Comparison of ENCODE assay signal across 26 cellular contexts in genomic region chr6:170542031-170542719, GRCh38. TPM values are rescaled to one million over a fixed set of nuclear protein-coding genes. Genes with fewer than 3 reads are reported as not detected.
DNase-seq lines count a peak whose midpoint lies in the region; ATAC-seq and TF ChIP-seq lines count a peak whose summit lies in the region.
"Had no signal": no experiment of that assay in that cellular context is flagged by ENCODE, and none has a peak within 500 bp of the region (broad histone marks: within the 10 kb centered on the region; RNA-seq: fewer than 3 reads in every experiment).

No MANE protein-coding gene starts in this region.

- peaks cover 8% of the 10 kb centered on the region for H3K36me3 Mint-ChIP-seq in activated naive CD4-positive, alpha-beta T cell treated with anti-CD3 and anti-CD28 coated beads, Interleukin-2, amount 50 U/mL, for 24 hours
- no peaks in the 10 kb centered on the region for H3K36me3 Mint-ChIP-seq in activated T-helper 17 cell treated with anti-CD3 and anti-CD28 coated beads, Interleukin-2, amount 50 U/mL, for 72 hours (ENCODE audit: low read depth)
- H3K36me3 Mint-ChIP-seq in stimulated activated effector memory CD8-positive, alpha-beta T cell treated with anti-CD3 and anti-CD28 coated beads, Interleukin-12 subunit alpha, Interleukin-12 subunit beta, amount 100 ng/mL, for 72 hours = peaks cover 100% of the 10 kb centered on the region

- WGBS in gastroesophageal sphincter (ENCODE audit: low coverage in 1 of 2), 2 donors = 84 to 96% methylated on average over 8 to 10 of the region's 10 CpGs
- WGBS in aorta, 2 donors = 84 to 88% methylated on average over 10 of the region's 10 CpGs

- no peak overlapping the region for H3K4me3 ChIP-seq in fibroblast of lung (replicated peaks in 1 of 4; ENCODE audit: control extremely low read depth in 1 of 4, insufficient read depth in 1 of 4, low read depth in 3 of 4, low read length in 4 of 4)
- H3K4me3 ChIP-seq in gastroesophageal sphincter = no peak overlapping the region
- no peak overlapping the region for H3K4me3 ChIP-seq in aorta (ENCODE audit: low read length in 2 of 2)
- H3K4me3 ChIP-seq: ovary, testis had no signal

- TF ChIP-seq POLR2A in gastroesophageal sphincter (IDR thresholded peaks at IDR 0.05) = no peak

- H3K27ac ChIP-seq in fibroblast of lung (ENCODE audit: insufficient read depth, low read length) = no peak overlapping the region
- H3K27ac ChIP-seq in gastroesophageal sphincter = no peak overlapping the region
- H3K27ac ChIP-seq in aorta (ENCODE audit: low read depth in 1 of 2, low read length in 2 of 2) = no peak overlapping the region
- H3K27ac ChIP-seq: C4-2B, ovary, testis had no signal

- H3K4me1 ChIP-seq in fibroblast of lung (ENCODE audit: control insufficient read depth, extremely low read depth, insufficient read depth, low read length) (no peaks in the 10 kb centered on the region), gastroesophageal sphincter (peaks cover 0 to 11% (median 0%) of the 10 kb centered on the region in 3 donors), aorta (ENCODE audit: control insufficient read depth in 1 of 2, insufficient read depth in 2 of 2, low read length in 2 of 2) (no peaks in the 10 kb centered on the region)
- H3K4me1 ChIP-seq: testis had no signal

- ATAC-seq in activated T-helper 17 cell treated with anti-CD3 and anti-CD28 coated beads, Interleukin-2, amount 50 U/mL, for 72 hours (replicated peaks) = no peak
- no peak for ATAC-seq in stimulated activated effector memory CD8-positive, alpha-beta T cell treated with anti-CD3 and anti-CD28 coated beads, Interleukin-12 subunit alpha, Interleukin-12 subunit beta, amount 100 ng/mL, for 72 hours
- ATAC-seq in gastroesophageal sphincter = no peak
- ATAC-seq in aorta (ENCODE audit: low FRiP score) = no peak
- ATAC-seq: activated CD8-positive, alpha-beta memory T cell treated with anti-CD3 and anti-CD28 coated beads, Interleukin-2, amount 10 ng/mL, durations not matched to agents 7 days and 5 days; left lobe of liver; natural killer cell; stimulated activated memory B cell treated with anti-CD40 and anti-IgM and Interleukin-4, amounts not matched to agents 10 μg/mL and 1 μg/mL and 100 μg/mL, for 72 hours had no signal

- intact Hi-C loops in aorta (cut with DNase I) = no loop called here

- no peaks in the 10 kb centered on the region for H3K9me3 ChIP-seq in fibroblast of lung (ENCODE audit: control insufficient read depth, insufficient read depth, low read depth, low read length)
- no peaks in the 10 kb centered on the region for H3K9me3 ChIP-seq in gastroesophageal sphincter
- H3K9me3 ChIP-seq in aorta (ENCODE audit: control insufficient read depth, low read length) = no peaks in the 10 kb centered on the region
- H3K9me3 ChIP-seq: ovary, testis had no signal

- no peaks in the 10 kb centered on the region for H3K27me3 ChIP-seq in fibroblast of lung (ENCODE audit: control insufficient read depth, insufficient read depth, low read length)
- H3K27me3 ChIP-seq in gastroesophageal sphincter = no peaks in the 10 kb centered on the region
- H3K27me3 ChIP-seq in aorta (ENCODE audit: control insufficient read depth in 1 of 2, insufficient read depth in 2 of 2, low read length in 1 of 2) = no peaks in the 10 kb centered on the region
- H3K27me3 ChIP-seq: ovary, testis had no signal

- H2AFZ ChIP-seq in fibroblast of lung (ENCODE audit: low read length) = no peak overlapping the region

- H3K4me2 ChIP-seq in fibroblast of lung (ENCODE audit: extremely low read depth, insufficient read depth, low read length) = no peak overlapping the region

- no peak overlapping the region for H3K9ac ChIP-seq in fibroblast of lung (ENCODE audit: insufficient read depth, low read length)

- H3K27ac Mint-ChIP-seq in activated naive CD4-positive, alpha-beta T cell treated with anti-CD3 and anti-CD28 coated beads, Interleukin-2, amount 50 U/mL, for 24 hours = peak overlapping the region; percentile 81
- peak overlapping the region; percentile 36 for H3K27ac Mint-ChIP-seq in activated T-helper 17 cell treated with anti-CD3 and anti-CD28 coated beads, Interleukin-2, amount 50 U/mL, for 72 hours
- H3K27ac Mint-ChIP-seq in stimulated activated effector memory CD8-positive, alpha-beta T cell treated with anti-CD3 and anti-CD28 coated beads, Interleukin-12 subunit alpha, Interleukin-12 subunit beta, amount 100 ng/mL, for 72 hours = peak overlapping the region; percentile 58
- H3K27ac Mint-ChIP-seq: activated CD8-positive, alpha-beta memory T cell treated with anti-CD3 and anti-CD28 coated beads, Interleukin-2, amount 10 ng/mL, durations not matched to agents 7 days and 5 days; stimulated activated memory B cell treated with anti-CD40 and anti-IgM and Interleukin-4, amounts not matched to agents 10 μg/mL and 1 μg/mL and 100 μg/mL, for 72 hours had no signal

- no peak for TF ChIP-seq CTCF in fibroblast of lung (conservative IDR thresholded peaks at IDR 0.05 in 1 of 2, IDR thresholded peaks at IDR 0.05 in 1 of 2; ENCODE audit: low read depth in 1 of 2, low read length in 2 of 2)
- TF ChIP-seq CTCF in gastroesophageal sphincter (IDR thresholded peaks at IDR 0.05) = no peak

- H4K20me1 ChIP-seq in fibroblast of lung (ENCODE audit: control insufficient read depth, extremely low read depth, insufficient read depth, low read length) = no peaks in the 10 kb centered on the region

- H3K79me2 ChIP-seq in fibroblast of lung (ENCODE audit: control insufficient read depth, insufficient read depth, low read length) = peaks cover 30% of the 10 kb centered on the region

- no peaks in the 10 kb centered on the region for H3K27me3 Mint-ChIP-seq in activated naive CD4-positive, alpha-beta T cell treated with anti-CD3 and anti-CD28 coated beads, Interleukin-2, amount 50 U/mL, for 24 hours
- no peaks in the 10 kb centered on the region for H3K27me3 Mint-ChIP-seq in activated T-helper 17 cell treated with anti-CD3 and anti-CD28 coated beads, Interleukin-2, amount 50 U/mL, for 72 hours
- H3K27me3 Mint-ChIP-seq: activated CD8-positive, alpha-beta memory T cell treated with anti-CD3 and anti-CD28 coated beads, Interleukin-2, amount 10 ng/mL, durations not matched to agents 7 days and 5 days; stimulated activated memory B cell treated with anti-CD40 and anti-IgM and Interleukin-4, amounts not matched to agents 10 μg/mL and 1 μg/mL and 100 μg/mL, for 72 hours had no signal

- H3K36me3 ChIP-seq in fibroblast of lung (ENCODE audit: control insufficient read depth, insufficient read depth, low read length) (peaks cover 17% of the 10 kb centered on the region), gastroesophageal sphincter (peaks cover 20 to 100% of the 10 kb centered on the region in 2 donors), aorta (ENCODE audit: control insufficient read depth in 1 of 2, insufficient read depth in 2 of 2, low read length in 1 of 2) (peaks cover 6 to 13% of the 10 kb centered on the region in 2 donors)
- H3K36me3 ChIP-seq: ovary had no signal

- H3K9me3 Mint-ChIP-seq in activated naive CD4-positive, alpha-beta T cell treated with anti-CD3 and anti-CD28 coated beads, Interleukin-2, amount 50 U/mL, for 24 hours = no peaks in the 10 kb centered on the region
- no peaks in the 10 kb centered on the region for H3K9me3 Mint-ChIP-seq in activated T-helper 17 cell treated with anti-CD3 and anti-CD28 coated beads, Interleukin-2, amount 50 U/mL, for 72 hours
- H3K9me3 Mint-ChIP-seq in stimulated activated effector memory CD8-positive, alpha-beta T cell treated with anti-CD3 and anti-CD28 coated beads, Interleukin-12 subunit alpha, Interleukin-12 subunit beta, amount 100 ng/mL, for 72 hours = no peaks in the 10 kb centered on the region
- H3K9me3 Mint-ChIP-seq: natural killer cell; stimulated activated memory B cell treated with anti-CD40 and anti-IgM and Interleukin-4, amounts not matched to agents 10 μg/mL and 1 μg/mL and 100 μg/mL, for 72 hours had no signal

- peaks cover 33% of the 10 kb centered on the region for H3K4me1 Mint-ChIP-seq in activated naive CD4-positive, alpha-beta T cell treated with anti-CD3 and anti-CD28 coated beads, Interleukin-2, amount 50 U/mL, for 24 hours
- H3K4me1 Mint-ChIP-seq in activated T-helper 17 cell treated with anti-CD3 and anti-CD28 coated beads, Interleukin-2, amount 50 U/mL, for 72 hours = peaks cover 9% of the 10 kb centered on the region
- peaks cover 18% of the 10 kb centered on the region for H3K4me1 Mint-ChIP-seq in stimulated activated effector memory CD8-positive, alpha-beta T cell treated with anti-CD3 and anti-CD28 coated beads, Interleukin-12 subunit alpha, Interleukin-12 subunit beta, amount 100 ng/mL, for 72 hours

- no peak for TF ChIP-seq EP300 in gastroesophageal sphincter (IDR thresholded peaks at IDR 0.05)

- H3K4me3 Mint-ChIP-seq in activated naive CD4-positive, alpha-beta T cell treated with anti-CD3 and anti-CD28 coated beads, Interleukin-2, amount 50 U/mL, for 24 hours = no peak overlapping the region
- H3K4me3 Mint-ChIP-seq in activated T-helper 17 cell treated with anti-CD3 and anti-CD28 coated beads, Interleukin-2, amount 50 U/mL, for 72 hours = no peak overlapping the region
- no peak overlapping the region for H3K4me3 Mint-ChIP-seq in stimulated activated effector memory CD8-positive, alpha-beta T cell treated with anti-CD3 and anti-CD28 coated beads, Interleukin-12 subunit alpha, Interleukin-12 subunit beta, amount 100 ng/mL, for 72 hours
- H3K4me3 Mint-ChIP-seq: activated CD8-positive, alpha-beta memory T cell treated with anti-CD3 and anti-CD28 coated beads, Interleukin-2, amount 10 ng/mL, durations not matched to agents 7 days and 5 days; natural killer cell; stimulated activated memory B cell treated with anti-CD40 and anti-IgM and Interleukin-4, amounts not matched to agents 10 μg/mL and 1 μg/mL and 100 μg/mL, for 72 hours had no signal

- DNase-seq in activated naive CD4-positive, alpha-beta T cell treated with anti-CD3 and anti-CD28 coated beads, Interleukin-2, amount 50 U/mL, for 16 hours = no peak
- DNase-seq in fibroblast of lung (ENCODE audit: low read depth in 2 of 2) (peak; percentile 4 to 9), aorta (no peak), NCI-H146 (lab: John Stamatoyannopoulos, UW) (no peak)
- DNase-seq in stimulated activated effector memory CD8-positive, alpha-beta T cell treated with anti-CD3 and anti-CD28 coated beads, Interleukin-12 subunit alpha, Interleukin-12 subunit beta, amount 100 ng/mL, for 72 hours (ENCODE audit: low spot score in 2 of 2) = no peak
- DNase-seq: activated CD4-positive, CD25-positive, alpha-beta regulatory T cell treated with anti-CD3 and anti-CD28 coated beads, Interleukin-2, amount 50 U/mL, for 72 hours; activated CD8-positive, alpha-beta memory T cell treated with anti-CD3 and anti-CD28 coated beads, Interleukin-2, amount 10 ng/mL, durations not matched to agents 7 days and 5 days; amniotic stem cell; dermis blood vessel endothelial cell; EL; foreskin fibroblast; HCEC 1CT; natural killer cell; NCI-H2081; NCI-H345; NCI-H82; ovary; RPMI8226; stimulated activated CD4-positive, alpha-beta T cell treated with anti-CD3 and anti-CD28 coated beads, Interleukin-2, amount 100 ng/mL, for 48 hours; testis had no signal

RNA-seq across cellular contexts. Expression of gene PSMB1, which starts 10.9 kb away (rescaled TPM):
- 100 to 1,000 TPM; 183 to 201 TPM for total RNA-seq in activated T-helper 17 cell treated with anti-CD3 and anti-CD28 coated beads, Interleukin-2, amount 50 U/mL, for 72 hours
- total RNA-seq in fibroblast of lung = 227 and 245 TPM in 2 replicates
- polyA plus RNA-seq in fibroblast of lung = 489 and 585 TPM in 2 replicates
- polyA plus RNA-seq in fibroblast of lung (2012) = 289 and 347 TPM in 2 replicates
- 119 and 149 TPM in 2 replicates for polyA minus RNA-seq in fibroblast of lung (ENCODE audit: low replicate concordance)
- 100 to 1,000 TPM; 213 to 271 (median 237) TPM for total RNA-seq in gastroesophageal sphincter
- total RNA-seq in aorta = 100 to 1,000 TPM; 104 to 113 TPM
- 100 to 1,000 TPM; 237 to 254 TPM for polyA plus RNA-seq in aorta

RNA-seq across cellular contexts. Expression of gene TBP, which starts 12.0 kb away (rescaled TPM):
- 10 to 100 TPM; 16.8 to 25.6 TPM for total RNA-seq in activated T-helper 17 cell treated with anti-CD3 and anti-CD28 coated beads, Interleukin-2, amount 50 U/mL, for 72 hours
- total RNA-seq in fibroblast of lung = 7.8 and 8.7 TPM in 2 replicates
- 14.2 and 14.4 TPM in 2 replicates for polyA plus RNA-seq in fibroblast of lung
- 8.5 and 9.0 TPM in 2 replicates for polyA plus RNA-seq in fibroblast of lung (2012)
- polyA minus RNA-seq in fibroblast of lung (ENCODE audit: low replicate concordance) = 3.4 and 3.5 TPM in 2 replicates
- total RNA-seq in gastroesophageal sphincter = 10 to 100 TPM; 12.1 to 21.8 (median 14.8) TPM
- 10 to 100 TPM; 11.5 to 15.3 TPM for total RNA-seq in aorta
- 10 to 100 TPM; 15.5 to 22.8 TPM for polyA plus RNA-seq in aorta

RNA-seq across cellular contexts. Expression of gene PDCD2, which starts 42.3 kb away (rescaled TPM):
- 100 to 1,000 TPM in 1 of 2 donors, 10 to 100 TPM in 1; 61.3 to 128 TPM for total RNA-seq in activated T-helper 17 cell treated with anti-CD3 and anti-CD28 coated beads, Interleukin-2, amount 50 U/mL, for 72 hours
- total RNA-seq in fibroblast of lung = 39.6 and 62.4 TPM in 2 replicates
- 55.6 and 56.6 TPM in 2 replicates for polyA plus RNA-seq in fibroblast of lung
- polyA plus RNA-seq in fibroblast of lung (2012) = 53.5 and 58.3 TPM in 2 replicates
- 19.9 and 29.3 TPM in 2 replicates for polyA minus RNA-seq in fibroblast of lung (ENCODE audit: low replicate concordance)
- 10 to 100 TPM; 52.0 to 59.3 (median 56.1) TPM for total RNA-seq in gastroesophageal sphincter
- total RNA-seq in aorta = 10 to 100 TPM; 36.5 to 43.9 TPM
- polyA plus RNA-seq in aorta = 10 to 100 TPM; 49.8 to 65.4 TPM

Comparison
In these comparisons a context has a peak if more than half of its experiments do, and no peak if none do; other contexts are left out.
1. DNase-seq: peak in fibroblast of lung (2 of 2); none in activated naive CD4-positive, alpha-beta T cell treated with anti-CD3 and anti-CD28 coated beads, Interleukin-2, amount 50 U/mL, for 16 hours (single experiment), stimulated activated effector memory CD8-positive, alpha-beta T cell treated with anti-CD3 and anti-CD28 coated beads, Interleukin-12 subunit alpha, Interleukin-12 subunit beta, amount 100 ng/mL, for 72 hours (0 of 2), aorta (0 of 2) and NCI-H146 (single experiment).
2. Peak in every context shown above with its lines, with median percentiles within 50 percentile points of each other: H3K27ac Mint-ChIP-seq.